In genomic region chr5:134555889-134556311, GRCh38 we compare ENCODE assay signal across 7 cellular contexts.
DNase-seq lines count a peak whose midpoint lies in the region; TF ChIP-seq lines count a peak whose summit lies in the region.

No MANE protein-coding gene starts in this region.

- peak; percentile 8 for TF ChIP-seq CTCF in GM10266 (IDR thresholded peaks at IDR 0.05; ENCODE audit: control insufficient read depth, insufficient read depth, low read depth, missing control alignments)

- DNase-seq in GM10266 (ENCODE audit: extremely low spot score) (peak; percentile 49), HS-27A (ENCODE audit: low read depth) (peak; percentile 78), T1000 (lab: John Stamatoyannopoulos, UW) (peak; percentile 83), amniotic epithelial cell (ENCODE audit: low read depth) (peak; percentile 71), iPS-NIHi11 (ENCODE audit: low spot score) (peak; percentile 75), SKM-1 (lab: John Stamatoyannopoulos, UW; ENCODE audit: unreplicated experiment) (no peak)
- peak; percentile 82 for DNase-seq in stimulated activated CD4-positive, alpha-beta T cell treated with anti-CD3 and anti-CD28 coated beads, Interleukin-4, amount 100 ng/mL, for 1 hour
